16 cellular contexts compared by ENCODE assay signal in genomic region chr9:87115790-87116189, GRCh38.
DNase-seq lines count a peak whose midpoint lies in the region; TF ChIP-seq lines count a peak whose summit lies in the region.
"Had no signal": no experiment of that assay in that cellular context is flagged by ENCODE, and none has a peak within 500 bp of the region (broad histone marks: within the 10 kb centered on the region; RNA-seq: fewer than 3 reads in every experiment).

No MANE protein-coding gene starts in this region.

- WGBS in prostate gland = 22% methylated on average over 1 of the region's 1 CpG

- H3K27me3 ChIP-seq in ascending aorta (no peaks in the 10 kb centered on the region), prostate gland (replicated peaks; ENCODE audit: insufficient read depth) (no peaks in the 10 kb centered on the region), tibial artery (no peaks in the 10 kb centered on the region)
- H3K27me3 ChIP-seq: SJSA1 had no signal

- no peak for DNase-seq in ascending aorta (ENCODE audit: low spot score in 2 of 2)
- DNase-seq in fibroblast of peridontal ligament (ENCODE audit: extremely low read depth) = peak; percentile 95
- no peak for DNase-seq in prostate gland (ENCODE audit: low spot score)
- no peak for DNase-seq in tibial artery
- DNase-seq in NCI-H1105 treated with DMSO at 0.1 percent for 48 hours (lab: John Stamatoyannopoulos, UW) = no peak
- no peak for DNase-seq in DMS53 treated with DMSO at 0.1 percent for 48 hours (lab: John Stamatoyannopoulos, UW; ENCODE audit: unreplicated experiment)
- DNase-seq in HT-29 (ENCODE audit: low spot score) = no peak
- DNase-seq: CD8-positive, alpha-beta memory T cell; DMS 273 treated with DMSO at 0.1 percent for 48 hours; EL; H9; Kasumi-1; NCI-H1417; NCI-H2029 treated with DMSO at 0.1 percent for 48 hours; NCI-H510A had no signal

- TF ChIP-seq CTCF in ascending aorta (IDR thresholded peaks at IDR 0.05) (no peak), prostate gland (IDR thresholded peaks at IDR 0.05) (no peak), tibial artery (IDR thresholded peaks at IDR 0.05) (no peak)

- H3K36me3 ChIP-seq in ascending aorta (no peaks in the 10 kb centered on the region), prostate gland (no peaks in the 10 kb centered on the region), tibial artery (no peaks in the 10 kb centered on the region)
- H3K36me3 ChIP-seq: SJSA1 had no signal

- H3K9me3 ChIP-seq in ascending aorta (peaks cover 0 to 3% of the 10 kb centered on the region in 2 donors), prostate gland (no peaks in the 10 kb centered on the region), tibial artery (no peaks in the 10 kb centered on the region)

- H3K27ac ChIP-seq in ascending aorta (peak overlapping the region; percentile 17 to 40), prostate gland (peak overlapping the region; percentile 37 to 43), tibial artery (peak overlapping the region; percentile 6 to 28)
- H3K27ac ChIP-seq: SJSA1 had no signal

- H3K4me3 ChIP-seq in ascending aorta (no peak overlapping the region), prostate gland (no peak overlapping the region), tibial artery (no peak overlapping the region)
- H3K4me3 ChIP-seq: SJSA1 had no signal

- intact Hi-C loops in ascending aorta (cut with DNase I) (loop anchor here (5.0 kb wide), 1 partner anchor 78 kb away; no protein-coding TSS in a partner anchor), prostate gland (cut with DNase I) (loop anchor here (10.0 kb wide), 1 partner anchor 81 kb away; no protein-coding TSS in a partner anchor), tibial artery (cut with DNase I; ENCODE audit: low total_unique reads) (no loop called here)

- TF ChIP-seq POLR2A in prostate gland (IDR thresholded peaks at IDR 0.05) = no peak

- H3K4me1 ChIP-seq in ascending aorta (peaks cover 3 to 26% of the 10 kb centered on the region in 2 donors), prostate gland (replicated peaks) (peaks cover 15% of the 10 kb centered on the region), tibial artery (peaks cover 0 to 54% (median 30%) of the 10 kb centered on the region in 4 donors)
- H3K4me1 ChIP-seq: SJSA1 had no signal
